ENCODE assay signal across 17 cellular contexts in the genomic region with DNA sequence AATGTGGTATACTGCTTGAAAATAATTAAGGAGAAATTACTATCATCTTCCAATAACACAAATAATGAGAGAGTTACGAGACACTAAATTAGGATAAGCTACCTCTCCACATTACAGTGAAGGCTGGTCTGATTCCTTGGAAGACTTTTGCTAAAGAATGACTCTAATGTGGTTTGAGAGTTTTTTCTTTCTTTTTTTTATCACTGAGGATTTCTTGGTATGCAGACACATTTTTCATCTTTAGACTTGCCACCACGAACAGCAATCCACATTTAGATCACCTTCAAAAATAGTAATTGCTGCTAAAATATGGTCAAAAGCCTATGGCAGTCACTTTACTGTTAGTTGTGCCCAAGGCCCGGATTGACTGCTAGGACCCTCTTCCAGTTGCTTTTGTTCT. TPM values are rescaled to one million over a fixed set of nuclear protein-coding genes. Genes with fewer than 3 reads are reported as not detected.
A peak's percentile ranks its signal among the peaks of the same experiment; 100 is the strongest.
DNase-seq lines count a peak whose midpoint lies in the region; ATAC-seq and TF ChIP-seq lines count a peak whose summit lies in the region.
"Had no signal": no experiment of that assay in that cellular context is flagged by ENCODE, and none has a peak within 500 bp of the region (broad histone marks: within the 10 kb centered on the region; RNA-seq: fewer than 3 reads in every experiment).

No MANE protein-coding gene starts in this region.

- no peak overlapping the region for H3K27ac Mint-ChIP-seq in activated CD4-positive, alpha-beta T cell treated with anti-CD3 and anti-CD28 coated beads, Interleukin-2, amount 10 ng/mL, durations not matched to agents 24 days and 14 days
- H3K27ac Mint-ChIP-seq in naive thymus-derived CD4-positive, alpha-beta T cell, result no peak overlapping the region

- in situ Hi-C loops in astrocyte of the spinal cord (cut with HindIII; ENCODE audit: low sequenced_read_pairs), result no loop called here

- H3K36me3 Mint-ChIP-seq in activated CD4-positive, alpha-beta T cell treated with anti-CD3 and anti-CD28 coated beads, Interleukin-2, amount 10 ng/mL, durations not matched to agents 24 days and 14 days (ENCODE audit: low read depth), result peaks cover 22% of the 10 kb centered on the region
- H3K36me3 Mint-ChIP-seq in naive thymus-derived CD4-positive, alpha-beta T cell, result peaks cover 9 to 36% (median 14%) of the 10 kb centered on the region in 5 donors

- no peaks in the 10 kb centered on the region for H3K4me1 Mint-ChIP-seq in activated CD4-positive, alpha-beta T cell treated with anti-CD3 and anti-CD28 coated beads, Interleukin-2, amount 10 ng/mL, durations not matched to agents 24 days and 14 days
- H3K4me1 Mint-ChIP-seq in naive thymus-derived CD4-positive, alpha-beta T cell, result peaks cover 0 to 2% (median 0%) of the 10 kb centered on the region in 7 donors

- no peak overlapping the region for H3K4me3 Mint-ChIP-seq in activated CD4-positive, alpha-beta T cell treated with anti-CD3 and anti-CD28 coated beads, Interleukin-2, amount 10 ng/mL, durations not matched to agents 24 days and 14 days
- H3K4me3 Mint-ChIP-seq in naive thymus-derived CD4-positive, alpha-beta T cell, result no peak overlapping the region

- no peak for ATAC-seq in naive thymus-derived CD4-positive, alpha-beta T cell

- H3K36me3 ChIP-seq in naive thymus-derived CD4-positive, alpha-beta T cell (ENCODE audit: control insufficient read depth in 2 of 3, insufficient read depth in 3 of 3, low read length in 3 of 3), result peaks cover 0 to 43% (median 4%) of the 10 kb centered on the region in 3 experiments
- H3K36me3 ChIP-seq in breast epithelium, result no peaks in the 10 kb centered on the region
- no peaks in the 10 kb centered on the region for H3K36me3 ChIP-seq in uterus

- POLR2A ChIA-PET in naive thymus-derived CD4-positive, alpha-beta T cell (lab: Charles Lee), result no interaction called here

- no peak for TF ChIP-seq CTCF in astrocyte of the spinal cord (IDR thresholded peaks at IDR 0.05; ENCODE audit: low read depth, low read length)
- TF ChIP-seq CTCF in fibroblast of the aortic adventitia (IDR thresholded peaks at IDR 0.05; ENCODE audit: insufficient read depth, low read length), result no peak
- no peak for TF ChIP-seq CTCF in breast epithelium (IDR thresholded peaks at IDR 0.05)
- TF ChIP-seq CTCF in uterus (IDR thresholded peaks at IDR 0.05), result no peak

- no peak overlapping the region for H3K27ac ChIP-seq in naive thymus-derived CD4-positive, alpha-beta T cell (ENCODE audit: low read depth, low read length)
- no peak overlapping the region for H3K27ac ChIP-seq in breast epithelium
- H3K27ac ChIP-seq in uterus, result no peak overlapping the region

- intact Hi-C loops in activated CD4-positive, alpha-beta T cell treated with anti-CD3 and anti-CD28 coated beads, Interleukin-2, amount 10 ng/mL, durations not matched to agents 24 days and 14 days (cut with micrococcal nuclease), result no loop called here
- intact Hi-C loops in naive thymus-derived CD4-positive, alpha-beta T cell (cut with micrococcal nuclease), result no loop called here
- intact Hi-C loops in breast epithelium (cut with DNase I; ENCODE audit: low total_unique reads), result no loop called here
- intact Hi-C loops in uterus (cut with DNase I; ENCODE audit: low total_unique reads), result no loop called here

- no peaks in the 10 kb centered on the region for H3K27me3 ChIP-seq in naive thymus-derived CD4-positive, alpha-beta T cell (ENCODE audit: control insufficient read depth in 2 of 2, insufficient read depth in 2 of 2, low read length in 2 of 2)
- H3K27me3 ChIP-seq in breast epithelium, result no peaks in the 10 kb centered on the region
- no peaks in the 10 kb centered on the region for H3K27me3 ChIP-seq in uterus

- DNase-seq in activated CD4-positive, alpha-beta T cell treated with anti-CD3 and anti-CD28 coated beads, Interleukin-2, amount 10 ng/mL, durations not matched to agents 24 days and 14 days, result peak; percentile 25
- DNase-seq in activated CD4-positive, alpha-beta T cell treated with anti-CD3 and anti-CD28 coated beads for 1 hour, result no peak
- DNase-seq in astrocyte of the spinal cord (ENCODE audit: low read depth, low spot score) (peak; percentile 19), fibroblast of the aortic adventitia (ENCODE audit: low read depth) (peak; percentile 50), NCI-H146 treated with DMSO at 0.1 percent for 48 hours (lab: John Stamatoyannopoulos, UW; ENCODE audit: unreplicated experiment) (no peak), breast epithelium (ENCODE audit: low spot score in 2 of 2) (no peak), uterus (no peak)
- DNase-seq in naive thymus-derived CD4-positive, alpha-beta T cell, result no peak
- DNase-seq: 8988T, C1 segment of cervical spinal cord, DND-41, GDM1, Kasumi-1, MM.1S, NCI-H1930, NCI-H526 treated with DMSO at 0.1 percent for 48 hours, SHP77 had no signal

- no peaks in the 10 kb centered on the region for H3K9me3 ChIP-seq in naive thymus-derived CD4-positive, alpha-beta T cell (ENCODE audit: control insufficient read depth in 2 of 3, low read length in 3 of 3)
- H3K9me3 ChIP-seq in breast epithelium (no peaks in the 10 kb centered on the region), uterus (no peaks in the 10 kb centered on the region)

- no peaks in the 10 kb centered on the region for H3K4me1 ChIP-seq in naive thymus-derived CD4-positive, alpha-beta T cell (ENCODE audit: control insufficient read depth in 2 of 2, insufficient read depth in 2 of 2, low read length in 2 of 2)
- H3K4me1 ChIP-seq in breast epithelium, result no peaks in the 10 kb centered on the region
- no peaks in the 10 kb centered on the region for H3K4me1 ChIP-seq in uterus

- H3K4me3 ChIP-seq in astrocyte of the spinal cord (ENCODE audit: low read depth, low read length) (no peak overlapping the region), fibroblast of the aortic adventitia (ENCODE audit: low read depth, low read length) (no peak overlapping the region), breast epithelium (no peak overlapping the region), uterus (no peak overlapping the region)
- H3K4me3 ChIP-seq in naive thymus-derived CD4-positive, alpha-beta T cell (ENCODE audit: low read length), result no peak overlapping the region

- no peak for TF ChIP-seq POLR2A in breast epithelium (IDR thresholded peaks at IDR 0.05)
- no peak for TF ChIP-seq POLR2A in uterus (IDR thresholded peaks at IDR 0.05)

- no peaks in the 10 kb centered on the region for H3K27me3 Mint-ChIP-seq in activated CD4-positive, alpha-beta T cell treated with anti-CD3 and anti-CD28 coated beads, Interleukin-2, amount 10 ng/mL, durations not matched to agents 24 days and 14 days
- H3K27me3 Mint-ChIP-seq in naive thymus-derived CD4-positive, alpha-beta T cell, result no peaks in the 10 kb centered on the region

- H3K9me3 Mint-ChIP-seq in activated CD4-positive, alpha-beta T cell treated with anti-CD3 and anti-CD28 coated beads, Interleukin-2, amount 10 ng/mL, durations not matched to agents 24 days and 14 days, result no peaks in the 10 kb centered on the region
- no peaks in the 10 kb centered on the region for H3K9me3 Mint-ChIP-seq in naive thymus-derived CD4-positive, alpha-beta T cell

- CTCF ChIA-PET in naive thymus-derived CD4-positive, alpha-beta T cell (lab: Charles Lee), result no interaction called here

RNA-seq across cellular contexts. Expression of gene TMEM35B, which starts 16.6 kb away (rescaled TPM):
- total RNA-seq in activated CD4-positive, alpha-beta T cell treated with anti-CD3 and anti-CD28 coated beads, Interleukin-2, amount 10 ng/mL, durations not matched to agents 24 days and 14 days, result 20.1 and 22.1 TPM in 2 replicates
- total RNA-seq in fibroblast of the aortic adventitia (ENCODE audit: low replicate concordance) (17.8 and 31.6 TPM in 2 replicates), breast epithelium (10 to 100 TPM; 30.5 to 55.0 (median 37.6) TPM), uterus (100 to 1,000 TPM in 1 of 4 donors, 10 to 100 TPM in 3; 35.6 to 106 (median 71.2) TPM)
- total RNA-seq in naive thymus-derived CD4-positive, alpha-beta T cell, result 10 to 100 TPM in 4 of 5 experiments, 1 to 10 TPM in 1; 5.4 to 37.7 (median 32.8) TPM
- polyA plus RNA-seq in naive thymus-derived CD4-positive, alpha-beta T cell, result 100 to 1,000 TPM; 161 to 166 TPM

RNA-seq across cellular contexts. Expression of gene ZMYM6, which starts 30.0 kb away (rescaled TPM):
- 20.3 and 23.5 TPM in 2 replicates for total RNA-seq in activated CD4-positive, alpha-beta T cell treated with anti-CD3 and anti-CD28 coated beads, Interleukin-2, amount 10 ng/mL, durations not matched to agents 24 days and 14 days
- total RNA-seq in fibroblast of the aortic adventitia (ENCODE audit: low replicate concordance) (11.8 and 24.6 TPM in 2 replicates), breast epithelium (10 to 100 TPM; 13.8 to 27.2 (median 22.0) TPM), uterus (10 to 100 TPM; 13.5 to 41.1 (median 21.5) TPM)
- total RNA-seq in naive thymus-derived CD4-positive, alpha-beta T cell, result 10 to 100 TPM; 26.2 to 46.3 (median 37.3) TPM
- 1 to 10 TPM; 7.1 to 8.7 TPM for polyA plus RNA-seq in naive thymus-derived CD4-positive, alpha-beta T cell

Comparison
In these comparisons a context has a peak if more than half of its experiments do, and no peak if none do; other contexts are left out.
1. DNase-seq: peak in activated CD4-positive, alpha-beta T cell treated with anti-CD3 and anti-CD28 coated beads, Interleukin-2, amount 10 ng/mL, durations not matched to agents 24 days and 14 days (single experiment), astrocyte of the spinal cord (single experiment) and fibroblast of the aortic adventitia (single experiment); none in activated CD4-positive, alpha-beta T cell treated with anti-CD3 and anti-CD28 coated beads for 1 hour (single experiment), naive thymus-derived CD4-positive, alpha-beta T cell (0 of 9), NCI-H146 treated with DMSO at 0.1 percent for 48 hours (single experiment), breast epithelium (0 of 2) and uterus (0 of 2).